Comparison of ENCODE assay signal across 8 cellular contexts in the genomic region with DNA sequence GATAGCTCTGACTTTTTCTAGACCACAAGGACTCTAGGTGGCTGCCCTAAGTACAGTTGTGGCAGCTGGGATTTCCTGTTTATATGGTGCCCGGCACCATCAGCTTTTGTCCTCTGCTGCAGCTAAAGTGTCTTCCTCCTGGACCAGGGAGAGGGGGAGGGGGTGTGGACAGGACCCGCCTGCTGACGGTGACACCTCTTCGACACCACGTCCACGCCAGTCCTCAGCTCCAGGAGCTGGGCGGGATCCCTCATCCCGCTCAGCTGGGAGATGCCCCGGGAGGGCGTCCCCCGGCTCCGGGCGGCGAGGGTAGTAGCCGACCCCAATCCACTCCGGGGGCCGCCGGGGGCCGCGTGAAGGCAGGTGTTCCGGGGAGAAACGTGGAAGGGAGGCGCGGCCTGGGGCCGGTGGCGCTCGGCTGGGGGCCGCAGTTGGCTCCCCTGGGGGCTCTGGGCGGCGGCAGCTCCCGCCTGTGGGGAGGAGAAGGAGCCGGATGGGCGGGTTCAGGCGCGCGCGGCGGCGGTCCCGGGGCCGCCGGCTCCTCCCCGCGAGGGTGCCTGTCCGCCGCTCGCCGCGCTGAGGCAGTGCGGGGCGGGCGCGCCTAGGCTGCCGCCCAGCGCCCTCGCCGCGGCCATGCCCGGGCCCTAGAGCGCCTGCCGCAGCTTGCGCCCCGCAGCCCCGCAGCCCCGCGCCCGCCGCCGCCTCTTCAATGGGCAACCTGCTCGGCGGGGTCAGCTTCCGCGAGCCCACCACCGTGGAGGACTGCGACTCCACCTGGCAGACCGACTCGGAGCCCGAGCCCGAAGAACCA. TPM values are rescaled to one million over a fixed set of nuclear protein-coding genes. Genes with fewer than 3 reads are reported as not detected.
DNase-seq lines count a peak whose midpoint lies in the region; ATAC-seq, FAIRE-seq and TF ChIP-seq lines count a peak whose summit lies in the region.

A gene (plus strand): TSS at position 584 of the 811 bp plus-strand sequence. CDS start 126 bp downstream, at position 710.

- TF ChIP-seq CTCF in kidney (IDR thresholded peaks at IDR 0.05; ENCODE audit: borderline replicate concordance, extremely low read depth, insufficient read depth), result peak; percentile 36

- no peak for FAIRE-seq in kidney (lab: Jason Lieb, UNC)

- H3K4me3 ChIP-seq in kidney (ENCODE audit: low read length in 2 of 2), result peak within 1 kb of the TSS; percentile 57 to 61

- no peaks in the 10 kb centered on the region for H3K36me3 ChIP-seq in kidney (ENCODE audit: control insufficient read depth in 1 of 2, insufficient read depth in 2 of 2, low read length in 2 of 2)

- peak; percentile 85 for ATAC-seq in GM18909 (IDR thresholded peaks at IDR 0.05; ENCODE audit: poor library complexity, unreplicated experiment)
- peak; percentile 86 for ATAC-seq in HG03135 (IDR thresholded peaks at IDR 0.05; ENCODE audit: unreplicated experiment)

- H3K9ac ChIP-seq in kidney (ENCODE audit: low read length in 2 of 2), result peak within 1 kb of the TSS; percentile 8 to 14

- peaks cover 7 to 12% of the 10 kb centered on the region in 2 donors for H3K4me1 ChIP-seq in kidney (ENCODE audit: control insufficient read depth in 1 of 2, insufficient read depth in 1 of 2, low read depth in 1 of 2, low read length in 2 of 2)

- intact Hi-C loops in kidney (cut with DNase I), result no loop called here

- DNase-seq in AG08396 (ENCODE audit: low spot score) (peak; percentile 95), NCI-H226 (peak; percentile 68), cerebellar cortex (ENCODE audit: low spot score) (peak; percentile 70), kidney (peak; percentile 94)
- peak; percentile 16 for DNase-seq in activated CD4-positive, CD25-positive, alpha-beta regulatory T cell treated with anti-CD3 and anti-CD28 coated beads, Interleukin-2, amount 50 U/mL, for 16 hours (ENCODE audit: low read depth, low spot score)
- peak; percentile 43 to 49 for DNase-seq in stimulated activated CD4-positive, alpha-beta T cell treated with anti-CD3 and anti-CD28 coated beads, Interleukin-15, amount 100 ng/mL, for 1 hour (ENCODE audit: low read depth in 1 of 2, low spot score in 1 of 2)

- peak within 1 kb of the TSS; percentile 74 to 91 for H3K27ac ChIP-seq in kidney (ENCODE audit: low read depth in 2 of 2, low read length in 2 of 2)

- no peaks in the 10 kb centered on the region for H3K9me3 ChIP-seq in kidney (ENCODE audit: control insufficient read depth in 1 of 2, low read length in 2 of 2)

RNA-seq across cellular contexts. Expression of the gene that starts here (rescaled TPM):
- total RNA-seq in kidney, result 16.0 TPM
- polyA plus RNA-seq in kidney (ENCODE audit: insufficient read depth, low read depth, low replicate concordance), result 3.6 TPM

Comparison
In these comparisons a context has a peak if more than half of its experiments do, and no peak if none do; other contexts are left out.
1. Peak in every context shown above with its lines: DNase-seq, ATAC-seq, H3K4me3 ChIP-seq and H3K27ac ChIP-seq.
2. DNase-seq: peak in every context shown above with its lines; median percentile 95 in AG08396; 94 in kidney; 70 in cerebellar cortex; 68 in NCI-H226; 46 in stimulated activated CD4-positive, alpha-beta T cell treated with anti-CD3 and anti-CD28 coated beads, Interleukin-15, amount 100 ng/mL, for 1 hour; 16 in activated CD4-positive, CD25-positive, alpha-beta regulatory T cell treated with anti-CD3 and anti-CD28 coated beads, Interleukin-2, amount 50 U/mL, for 16 hours.